23 cellular contexts compared by ENCODE assay signal in the genomic region with DNA sequence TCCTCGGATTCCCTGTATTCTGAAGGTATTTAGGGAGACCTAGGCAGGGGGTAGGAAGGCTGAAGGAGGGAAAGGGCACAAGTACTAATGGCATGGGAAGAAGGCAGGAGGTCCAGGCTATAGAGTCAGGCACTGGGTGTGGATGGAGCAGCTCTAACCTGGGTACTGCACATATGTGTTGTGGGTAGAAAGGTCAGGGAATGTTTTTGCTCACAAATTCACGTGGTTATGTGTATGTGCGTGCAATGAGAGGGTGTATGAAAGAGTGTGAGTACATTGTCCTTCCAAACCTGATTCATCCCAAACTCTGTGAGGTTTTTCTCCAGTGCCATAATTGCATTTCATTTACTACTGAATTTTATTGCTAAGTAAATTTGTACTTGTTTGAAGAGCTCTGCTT.
"Had no signal": no experiment of that assay in that cellular context is flagged by ENCODE, and none has a peak within 500 bp of the region (broad histone marks: within the 10 kb centered on the region; RNA-seq: fewer than 3 reads in every experiment).

No MANE protein-coding gene starts in this region.

- H3K27me3 ChIP-seq: left lung, right atrium auricular region, right lobe of liver, stomach, testis, thyroid gland, transverse colon, upper lobe of left lung, vagina had no signal

- H3K27ac ChIP-seq: left lung, right atrium auricular region, right lobe of liver, stomach, testis, thyroid gland, transverse colon, upper lobe of left lung, vagina had no signal

- ATAC-seq: left cardiac atrium; left lung; naive thymus-derived CD4-positive, alpha-beta T cell; natural killer cell treated with Interleukin-12 subunit alpha and Interleukin-12 subunit beta and Interleukin-15 and Interleukin-18, amount 100 ng/mL, for 72 hours; right lobe of liver; stimulated activated naive B cell treated with anti-CD40 and anti-IgM and Interleukin-4, amounts not matched to agents 10 μg/mL and 1 μg/mL and 100 μg/mL, for 72 hours; stimulated activated naive CD8-positive, alpha-beta T cell treated with anti-CD3 and anti-CD28 coated beads, Interleukin-15, Interleukin-2, amounts not matched to agents 100 U/mL and 50 U/mL, for 24 hours had no signal

- H3K4me3 Mint-ChIP-seq: mesothelial cell of epicardium; naive thymus-derived CD4-positive, alpha-beta T cell; natural killer cell treated with Interleukin-12 subunit alpha and Interleukin-12 subunit beta and Interleukin-15 and Interleukin-18, amount 100 ng/mL, for 72 hours; stimulated activated naive B cell treated with anti-CD40 and anti-IgM and Interleukin-4, amounts not matched to agents 10 μg/mL and 1 μg/mL and 100 μg/mL, for 72 hours had no signal

- H3K9me3 Mint-ChIP-seq: mesothelial cell of epicardium; naive thymus-derived CD4-positive, alpha-beta T cell; natural killer cell treated with Interleukin-12 subunit alpha and Interleukin-12 subunit beta and Interleukin-15 and Interleukin-18, amount 100 ng/mL, for 72 hours; stimulated activated naive B cell treated with anti-CD40 and anti-IgM and Interleukin-4, amounts not matched to agents 10 μg/mL and 1 μg/mL and 100 μg/mL, for 72 hours had no signal

- H3K4me2 ChIP-seq: smooth muscle cell had no signal

- H3K36me3 Mint-ChIP-seq: natural killer cell treated with Interleukin-12 subunit alpha and Interleukin-12 subunit beta and Interleukin-15 and Interleukin-18, amount 100 ng/mL, for 72 hours had no signal

- DNase-seq: hippocampal formation; kidney glomerular epithelial cell; left cardiac atrium; left lung; mesendoderm; naive thymus-derived CD4-positive, alpha-beta T cell; right lobe of liver; stimulated activated CD4-positive, alpha-beta T cell treated with anti-CD3 and anti-CD28 coated beads, Interleukin-1b, Interleukin-23, amount 100 ng/mL, for 48 hours; stimulated activated CD4-positive, alpha-beta T cell treated with anti-CD3 and anti-CD28 coated beads, Interleukin-2, amount 100 ng/mL, for 48 hours; stimulated activated naive B cell treated with anti-CD40 and anti-IgM and Interleukin-4, amounts not matched to agents 10 μg/mL and 1 μg/mL and 100 μg/mL, for 72 hours; stimulated activated naive CD8-positive, alpha-beta T cell treated with anti-CD3 and anti-CD28 coated beads, Interleukin-15, Interleukin-2, amounts not matched to agents 100 U/mL and 50 U/mL, for 24 hours; stomach; testis; thyroid gland; transverse colon; upper lobe of left lung had no signal

- H3K9me3 ChIP-seq: left lung, right atrium auricular region, right lobe of liver, stomach, testis, thyroid gland, transverse colon, upper lobe of left lung, vagina had no signal

- H3K4me1 Mint-ChIP-seq: mesothelial cell of epicardium; stimulated activated naive B cell treated with anti-CD40 and anti-IgM and Interleukin-4, amounts not matched to agents 10 μg/mL and 1 μg/mL and 100 μg/mL, for 72 hours had no signal

- H3K36me3 ChIP-seq: right atrium auricular region, thyroid gland, transverse colon had no signal

- H3K4me1 ChIP-seq: left lung, right atrium auricular region, right lobe of liver, stomach, testis, thyroid gland, transverse colon, upper lobe of left lung, vagina had no signal

- H3K27ac Mint-ChIP-seq: mesothelial cell of epicardium; naive thymus-derived CD4-positive, alpha-beta T cell; natural killer cell treated with Interleukin-12 subunit alpha and Interleukin-12 subunit beta and Interleukin-15 and Interleukin-18, amount 100 ng/mL, for 72 hours; progenitor cell of endocrine pancreas; stimulated activated naive B cell treated with anti-CD40 and anti-IgM and Interleukin-4, amounts not matched to agents 10 μg/mL and 1 μg/mL and 100 μg/mL, for 72 hours had no signal

- H3K4me3 ChIP-seq: left lung, lung, right atrium auricular region, right lobe of liver, smooth muscle cell, stomach, testis, thyroid gland, transverse colon, upper lobe of left lung, vagina had no signal

- H3K27me3 Mint-ChIP-seq: naive thymus-derived CD4-positive, alpha-beta T cell; natural killer cell treated with Interleukin-12 subunit alpha and Interleukin-12 subunit beta and Interleukin-15 and Interleukin-18, amount 100 ng/mL, for 72 hours; progenitor cell of endocrine pancreas; stimulated activated naive B cell treated with anti-CD40 and anti-IgM and Interleukin-4, amounts not matched to agents 10 μg/mL and 1 μg/mL and 100 μg/mL, for 72 hours had no signal
